In the genomic region with DNA sequence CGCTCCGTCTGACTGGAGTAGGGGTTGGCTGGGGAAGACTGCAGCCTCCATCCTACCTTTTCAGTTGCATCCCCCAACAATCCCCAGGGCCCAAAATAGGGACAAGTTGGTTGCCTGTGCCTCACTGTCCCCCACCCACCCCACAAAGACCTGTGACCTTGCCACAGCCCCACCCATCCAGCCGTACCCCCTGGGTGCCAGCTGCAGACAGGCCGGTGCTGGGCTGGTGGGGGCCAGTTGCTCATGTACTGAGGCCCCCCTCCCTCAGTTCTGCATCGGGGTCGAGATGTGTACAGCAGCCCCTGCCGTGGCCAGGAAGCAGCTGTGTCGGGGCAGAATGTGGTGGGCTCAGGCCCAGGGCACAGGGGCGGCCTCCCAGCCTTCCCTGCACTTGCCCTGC, we compare ENCODE assay signal across 24 cellular contexts. TPM values are rescaled to one million over a fixed set of nuclear protein-coding genes. Genes with fewer than 3 reads are reported as not detected.
A peak's percentile ranks its signal among the peaks of the same experiment; 100 is the strongest.
DNase-seq lines count a peak whose midpoint lies in the region; ATAC-seq lines count a peak whose summit lies in the region.
"Had no signal": no experiment of that assay in that cellular context is flagged by ENCODE, and none has a peak within 500 bp of the region (broad histone marks: within the 10 kb centered on the region; RNA-seq: fewer than 3 reads in every experiment).

No MANE protein-coding gene starts in this region.

- intact Hi-C loops in Right ventricle myocardium superior (cut with DNase I) (no loop called here), left cardiac atrium (cut with DNase I) (no loop called here), left ventricle myocardium superior (cut with micrococcal nuclease) (no loop called here)

- peak overlapping the region; percentile 84 for H3K27ac ChIP-seq in caudate nucleus (ENCODE audit: low read depth, low read length)
- peak overlapping the region; percentile 82 for H3K27ac ChIP-seq in temporal lobe (ENCODE audit: low read depth, low read length)
- H3K27ac ChIP-seq: SJSA1 had no signal

- ATAC-seq in Right ventricle myocardium superior (ENCODE audit: poor library complexity) = peak; percentile 0
- no peak for ATAC-seq in left cardiac atrium
- ATAC-seq in left ventricle myocardium superior = no peak
- no peak for ATAC-seq in GM18907 (IDR thresholded peaks at IDR 0.05; ENCODE audit: unreplicated experiment)
- ATAC-seq: GM23338, K562 had no signal

- DNase-seq in Right ventricle myocardium superior (no peak), left cardiac atrium (no peak), caudate nucleus (lab: John Stamatoyannopoulos, UW) (peak in 8 of 61 donors; percentile 45 to 74 (median 61)), left ventricle myocardium superior (peak; percentile 42), SHP77 (lab: John Stamatoyannopoulos, UW) (no peak)
- DNase-seq: 8988T, ACHN, BE2C, DMS53, HFFc6, Kasumi-1, NCI-H1092 treated with DMSO at 0.1 percent for 48 hours, NCI-H1436 treated with DMSO at 0.1 percent for 48 hours, NCI-H187 treated with DMSO at 0.1 percent for 48 hours, NCI-H2107, NCI-H524, NCI-H774 had no signal

RNA-seq across cellular contexts. Expression of gene LCNL1, which starts 0.4 kb away (rescaled TPM):
- total RNA-seq in Right ventricle myocardium superior (9.7 TPM), left cardiac atrium (1 to 10 TPM; 6.4 to 9.6 TPM), left ventricle myocardium superior (18.3 TPM), temporal lobe (0.74 TPM)
- total RNA-seq: Daoy, GM23338, HFFc6, M059J, SJSA1 had no signal

RNA-seq across cellular contexts. Expression of gene PTGDS, which starts 5.9 kb away (rescaled TPM):
- total RNA-seq in Right ventricle myocardium superior (6,152 TPM), left cardiac atrium (1,000 to 10,000 TPM; 3,329 to 4,014 TPM), left ventricle myocardium superior (5,424 TPM), temporal lobe (103 TPM)
- total RNA-seq: Daoy, HFFc6, M059J, SJSA1 had no signal

RNA-seq across cellular contexts. Expression of gene PAXX, which starts 9.1 kb away (rescaled TPM):
- total RNA-seq in Right ventricle myocardium superior (19.4 TPM), left cardiac atrium (10 to 100 TPM; 25.4 to 30.2 TPM), left ventricle myocardium superior (23.9 TPM), temporal lobe (14.8 TPM)

RNA-seq across cellular contexts. Expression of gene CLIC3, which starts 13.2 kb away (rescaled TPM):
- total RNA-seq in Right ventricle myocardium superior (2.7 TPM), left cardiac atrium (1 to 10 TPM; 2.6 to 8.5 TPM), left ventricle myocardium superior (1.7 TPM), temporal lobe (not detected)

RNA-seq across cellular contexts. Expression of gene LCN12, which starts 31.1 kb away (rescaled TPM):
- total RNA-seq in Right ventricle myocardium superior (2.1 TPM), left cardiac atrium (10 to 100 TPM in 1 of 2 donors, 1 to 10 TPM in 1; 7.0 to 11.9 TPM), left ventricle myocardium superior (3.6 TPM), temporal lobe (0.74 TPM)
- total RNA-seq: Daoy, K562, M059J, SJSA1 had no signal

Comparison
In these comparisons a context has a peak if more than half of its experiments do, and no peak if none do; other contexts are left out.
1. RNA of gene PTGDS, which starts 5.9 kb away (total RNA-seq): 6,152 TPM in Right ventricle myocardium superior (single experiment), 5,424 TPM in left ventricle myocardium superior (single experiment) and 3,329 to 4,014 TPM in left cardiac atrium; 103 TPM in temporal lobe (single experiment); every median in the first group is over 10 times any median in the second.